ENCODE assay signal across 1 cellular context in genomic region chr6:149216459-149216858, GRCh38.
TF ChIP-seq lines count a peak whose summit lies in the region.

No MANE protein-coding gene starts in this region.

TF ChIP-seq in H1, 55 proteins besides CTCF, POLR2A, EP300 and RAD21:
- TF ChIP-seq KDM4A (IDR thresholded peaks at IDR 0.05; ENCODE audit: low read depth, low read length, severe bottlenecking) (no peak), POLR2AphosphoS5 (IDR thresholded peaks at IDR 0.05; ENCODE audit: low read depth, low read length) (no peak), CHD7 (IDR thresholded peaks at IDR 0.05; ENCODE audit: insufficient replicate concordance, low read length) (no peak), SIRT6 (IDR thresholded peaks at IDR 0.05; ENCODE audit: low read length) (no peak), MAX (IDR thresholded peaks at IDR 0.05) (no peak), SP1 (IDR thresholded peaks at IDR 0.05; ENCODE audit: low read depth, low read length) (0 out of 2 replicates have a peak, but pooled peaks have one; percentile 36), JUN (IDR thresholded peaks at IDR 0.05; ENCODE audit: low read depth, low read length) (no peak), SRF (IDR thresholded peaks at IDR 0.05; ENCODE audit: low read depth, low read length) (0 out of 2 replicates have a peak, but pooled peaks have one; percentile 7), SAP30 (IDR thresholded peaks at IDR 0.05; ENCODE audit: insufficient read depth, insufficient replicate concordance, low read length) (no peak), NANOG (IDR thresholded peaks at IDR 0.05; ENCODE audit: insufficient read depth, low read depth, low read length, poor library complexity, severe bottlenecking) (no peak), TEAD4 (IDR thresholded peaks at IDR 0.05; ENCODE audit: low read depth, low read length) (peak; percentile 76), TCF12 (IDR thresholded peaks at IDR 0.05; ENCODE audit: low read depth, low read length) (0 out of 2 replicates have a peak, but pooled peaks have one; percentile 29), RXRA (IDR thresholded peaks at IDR 0.05; ENCODE audit: insufficient read depth, low read depth, low read length) (no peak), SP2 (IDR thresholded peaks at IDR 0.05; ENCODE audit: low read length) (no peak), HDAC6 (IDR thresholded peaks at IDR 0.05; ENCODE audit: low read depth, low read length) (no peak), EZH2 (IDR thresholded peaks at IDR 0.05; ENCODE audit: low read depth, low read length, severe bottlenecking) (no peak), ZNF274 (IDR thresholded peaks at IDR 0.05; ENCODE audit: borderline replicate concordance, extremely low read depth, low read length) (no peak), RFX5 (IDR thresholded peaks at IDR 0.05; ENCODE audit: borderline replicate concordance, low read depth, low read length) (no peak), GABPA (IDR thresholded peaks at IDR 0.05; ENCODE audit: borderline replicate concordance, insufficient read depth, low read length) (no peak), TAF1 (IDR thresholded peaks at IDR 0.05; ENCODE audit: low read depth, low read length) (no peak)
TF ChIP-seq in H1: peak in this region for 4.
